In genomic region chrX:99653352-99653751, GRCh38 we compare ENCODE assay signal across 29 cellular contexts.
"Had no signal": no experiment of that assay in that cellular context is flagged by ENCODE, and none has a peak within 500 bp of the region (broad histone marks: within the 10 kb centered on the region; RNA-seq: fewer than 3 reads in every experiment).

No MANE protein-coding gene starts in this region.

- H3K4me3 Mint-ChIP-seq: stimulated activated effector memory CD8-positive, alpha-beta T cell treated with anti-CD3 and anti-CD28 coated beads, Interleukin-12 subunit alpha, Interleukin-12 subunit beta, amount 100 ng/mL, for 72 hours; stimulated activated memory B cell treated with anti-CD40 and anti-IgM and Interleukin-4, amounts not matched to agents 10 μg/mL and 1 μg/mL and 100 μg/mL, for 72 hours; stimulated activated naive B cell treated with anti-CD40 and anti-IgM and Interleukin-4, amounts not matched to agents 10 μg/mL and 1 μg/mL and 100 μg/mL, for 72 hours; stimulated activated naive CD8-positive, alpha-beta T cell treated with anti-CD3 and anti-CD28 coated beads, Interleukin-15, amount 100 ng/mL, for 72 hours; stimulated activated naive CD8-positive, alpha-beta T cell treated with anti-CD3 and anti-CD28 coated beads, Interleukin-15, Interleukin-2, amounts not matched to agents 100 ng/mL and 50 ng/mL, for 24 hours; type B pancreatic cell had no signal

- H3K36me3 ChIP-seq: stomach, suprapubic skin, thoracic aorta, thyroid gland, tibial artery, tibial nerve, transverse colon, upper lobe of left lung, upper lobe of right lung, uterus, vagina had no signal

- H3K4me1 ChIP-seq: stomach, suprapubic skin, testis, thyroid gland, tibial artery, tibial nerve, transverse colon, upper lobe of left lung, upper lobe of right lung, uterus, vagina had no signal

- DNase-seq: stimulated activated CD4-positive, alpha-beta T cell treated with anti-CD3 and anti-CD28 coated beads, Interleukin-2, amount 100 ng/mL, for 48 hours; stimulated activated CD4-positive, alpha-beta T cell treated with anti-CD3 and anti-CD28 coated beads, Interleukin-4, amount 100 ng/mL, for 1 hour; stimulated activated CD4-positive, alpha-beta T cell treated with anti-CD3 and anti-CD28 coated beads, Interleukin-4, amount 100 ng/mL, for 24 hours; stimulated activated CD4-positive, alpha-beta T cell treated with anti-CD3 and anti-CD28 coated beads, Interleukin-4, amount 100 ng/mL, for 4 hours; stimulated activated CD8-positive, alpha-beta memory T cell treated with anti-CD3 and anti-CD28 coated beads, Interleukin-4, amount 100 ng/mL, for 48 hours; stimulated activated naive B cell treated with anti-CD40 and anti-IgM and Interleukin-4, amounts not matched to agents 10 μg/mL and 1 μg/mL and 100 μg/mL, for 72 hours; stimulated activated naive CD4-positive, alpha-beta T cell; stimulated activated naive CD4-positive, alpha-beta T cell treated with Interleukin-2 at 50 U/mL for 16 hours; stimulated activated naive CD8-positive, alpha-beta T cell treated with anti-CD3 and anti-CD28 coated beads, Interleukin-15, amount 100 ng/mL, for 72 hours; stimulated activated naive CD8-positive, alpha-beta T cell treated with anti-CD3 and anti-CD28 coated beads, Interleukin-15, Interleukin-2, amounts not matched to agents 100 U/mL and 50 U/mL, for 24 hours; stomach; substantia nigra; testis; thyroid gland; tibial artery; transverse colon; trophoblast cell; upper lobe of left lung; upper lobe of right lung; uterus had no signal

- FAIRE-seq: urothelium cell line had no signal

- H3K9me3 ChIP-seq: stomach, suprapubic skin, testis, thoracic aorta, thyroid gland, tibial artery, tibial nerve, transverse colon, upper lobe of left lung, upper lobe of right lung, uterus, vagina had no signal

- H3K36me3 Mint-ChIP-seq: stimulated activated effector memory CD8-positive, alpha-beta T cell treated with anti-CD3 and anti-CD28 coated beads, Interleukin-12 subunit alpha, Interleukin-12 subunit beta, amount 100 ng/mL, for 72 hours; stimulated activated memory B cell treated with anti-CD40 and anti-IgM and Interleukin-4, amounts not matched to agents 10 μg/mL and 1 μg/mL and 100 μg/mL, for 72 hours; stimulated activated naive B cell treated with anti-CD40 and anti-IgM and Interleukin-4, amounts not matched to agents 10 μg/mL and 1 μg/mL and 100 μg/mL, for 72 hours; type B pancreatic cell had no signal

- ATAC-seq: stimulated activated effector memory CD8-positive, alpha-beta T cell treated with anti-CD3 and anti-CD28 coated beads, Interleukin-12 subunit alpha, Interleukin-12 subunit beta, amount 100 ng/mL, for 72 hours; stimulated activated memory B cell treated with anti-CD40 and anti-IgM and Interleukin-4, amounts not matched to agents 10 μg/mL and 1 μg/mL and 100 μg/mL, for 72 hours; stimulated activated naive B cell treated with anti-CD40 and anti-IgM and Interleukin-4, amounts not matched to agents 10 μg/mL and 1 μg/mL and 100 μg/mL, for 72 hours; stimulated activated naive CD8-positive, alpha-beta T cell treated with anti-CD3 and anti-CD28 coated beads, Interleukin-15, amount 100 ng/mL, for 72 hours; stimulated activated naive CD8-positive, alpha-beta T cell treated with anti-CD3 and anti-CD28 coated beads, Interleukin-15, Interleukin-2, amounts not matched to agents 100 U/mL and 50 U/mL, for 24 hours; upper lobe of right lung had no signal

- H3K9me3 Mint-ChIP-seq: stimulated activated effector memory CD8-positive, alpha-beta T cell treated with anti-CD3 and anti-CD28 coated beads, Interleukin-12 subunit alpha, Interleukin-12 subunit beta, amount 100 ng/mL, for 72 hours; stimulated activated memory B cell treated with anti-CD40 and anti-IgM and Interleukin-4, amounts not matched to agents 10 μg/mL and 1 μg/mL and 100 μg/mL, for 72 hours; stimulated activated naive B cell treated with anti-CD40 and anti-IgM and Interleukin-4, amounts not matched to agents 10 μg/mL and 1 μg/mL and 100 μg/mL, for 72 hours; stimulated activated naive CD8-positive, alpha-beta T cell treated with anti-CD3 and anti-CD28 coated beads, Interleukin-15, amount 100 ng/mL, for 72 hours; stimulated activated naive CD8-positive, alpha-beta T cell treated with anti-CD3 and anti-CD28 coated beads, Interleukin-15, Interleukin-2, amounts not matched to agents 100 ng/mL and 50 ng/mL, for 24 hours; type B pancreatic cell had no signal

- H3K27me3 Mint-ChIP-seq: stimulated activated memory B cell treated with anti-CD40 and anti-IgM and Interleukin-4, amounts not matched to agents 10 μg/mL and 1 μg/mL and 100 μg/mL, for 72 hours; stimulated activated naive B cell treated with anti-CD40 and anti-IgM and Interleukin-4, amounts not matched to agents 10 μg/mL and 1 μg/mL and 100 μg/mL, for 72 hours; stimulated activated naive CD8-positive, alpha-beta T cell treated with anti-CD3 and anti-CD28 coated beads, Interleukin-15, amount 100 ng/mL, for 72 hours; stimulated activated naive CD8-positive, alpha-beta T cell treated with anti-CD3 and anti-CD28 coated beads, Interleukin-15, Interleukin-2, amounts not matched to agents 100 ng/mL and 50 ng/mL, for 24 hours; type B pancreatic cell had no signal

- H3K4me3 ChIP-seq: stomach, suprapubic skin, testis, thoracic aorta, thyroid gland, tibial artery, tibial nerve, transverse colon, upper lobe of left lung, upper lobe of right lung, uterus, vagina had no signal

- H3K27me3 ChIP-seq: suprapubic skin, testis, thyroid gland, tibial artery, tibial nerve, transverse colon, upper lobe of left lung, upper lobe of right lung, vagina had no signal

- H3K27ac ChIP-seq: stomach, suprapubic skin, testis, thoracic aorta, thyroid gland, tibial artery, tibial nerve, transverse colon, upper lobe of left lung, upper lobe of right lung, uterus, vagina had no signal

- H3K4me1 Mint-ChIP-seq: stimulated activated effector memory CD8-positive, alpha-beta T cell treated with anti-CD3 and anti-CD28 coated beads, Interleukin-12 subunit alpha, Interleukin-12 subunit beta, amount 100 ng/mL, for 72 hours; stimulated activated memory B cell treated with anti-CD40 and anti-IgM and Interleukin-4, amounts not matched to agents 10 μg/mL and 1 μg/mL and 100 μg/mL, for 72 hours; stimulated activated naive B cell treated with anti-CD40 and anti-IgM and Interleukin-4, amounts not matched to agents 10 μg/mL and 1 μg/mL and 100 μg/mL, for 72 hours; stimulated activated naive CD8-positive, alpha-beta T cell treated with anti-CD3 and anti-CD28 coated beads, Interleukin-15, amount 100 ng/mL, for 72 hours had no signal

- H3K27ac Mint-ChIP-seq: stimulated activated effector memory CD8-positive, alpha-beta T cell treated with anti-CD3 and anti-CD28 coated beads, Interleukin-12 subunit alpha, Interleukin-12 subunit beta, amount 100 ng/mL, for 72 hours; stimulated activated memory B cell treated with anti-CD40 and anti-IgM and Interleukin-4, amounts not matched to agents 10 μg/mL and 1 μg/mL and 100 μg/mL, for 72 hours; stimulated activated naive B cell treated with anti-CD40 and anti-IgM and Interleukin-4, amounts not matched to agents 10 μg/mL and 1 μg/mL and 100 μg/mL, for 72 hours; stimulated activated naive CD8-positive, alpha-beta T cell treated with anti-CD3 and anti-CD28 coated beads, Interleukin-15, amount 100 ng/mL, for 72 hours; stimulated activated naive CD8-positive, alpha-beta T cell treated with anti-CD3 and anti-CD28 coated beads, Interleukin-15, Interleukin-2, amounts not matched to agents 100 ng/mL and 50 ng/mL, for 24 hours; type B pancreatic cell had no signal
